1 cellular context compared by ENCODE assay signal in the genomic region with DNA sequence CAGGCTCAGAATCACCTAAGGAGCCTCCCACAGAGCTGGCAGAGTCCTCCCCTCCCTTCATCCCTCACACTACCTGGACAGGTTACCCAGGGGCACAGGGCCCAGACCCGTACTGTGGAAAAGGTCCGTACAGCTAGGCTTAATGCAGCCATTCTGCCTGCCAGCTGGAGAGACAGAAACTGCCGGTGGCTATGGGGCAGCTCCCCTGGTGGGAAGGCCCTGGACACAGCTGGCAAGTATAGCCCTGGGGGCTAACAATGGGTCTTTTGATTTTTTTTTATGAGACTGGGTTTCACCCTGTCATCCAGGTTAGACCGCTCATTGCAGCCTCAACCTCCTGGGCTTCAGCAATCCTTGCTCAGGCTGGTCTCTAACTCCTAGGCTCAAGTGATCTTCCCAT.
TF ChIP-seq lines count a peak whose summit lies in the region.

No MANE protein-coding gene starts in this region.

TF ChIP-seq in GM23338, 12 proteins besides CTCF, POLR2A, EP300 and RAD21:
- TF ChIP-seq, protein P1, sequence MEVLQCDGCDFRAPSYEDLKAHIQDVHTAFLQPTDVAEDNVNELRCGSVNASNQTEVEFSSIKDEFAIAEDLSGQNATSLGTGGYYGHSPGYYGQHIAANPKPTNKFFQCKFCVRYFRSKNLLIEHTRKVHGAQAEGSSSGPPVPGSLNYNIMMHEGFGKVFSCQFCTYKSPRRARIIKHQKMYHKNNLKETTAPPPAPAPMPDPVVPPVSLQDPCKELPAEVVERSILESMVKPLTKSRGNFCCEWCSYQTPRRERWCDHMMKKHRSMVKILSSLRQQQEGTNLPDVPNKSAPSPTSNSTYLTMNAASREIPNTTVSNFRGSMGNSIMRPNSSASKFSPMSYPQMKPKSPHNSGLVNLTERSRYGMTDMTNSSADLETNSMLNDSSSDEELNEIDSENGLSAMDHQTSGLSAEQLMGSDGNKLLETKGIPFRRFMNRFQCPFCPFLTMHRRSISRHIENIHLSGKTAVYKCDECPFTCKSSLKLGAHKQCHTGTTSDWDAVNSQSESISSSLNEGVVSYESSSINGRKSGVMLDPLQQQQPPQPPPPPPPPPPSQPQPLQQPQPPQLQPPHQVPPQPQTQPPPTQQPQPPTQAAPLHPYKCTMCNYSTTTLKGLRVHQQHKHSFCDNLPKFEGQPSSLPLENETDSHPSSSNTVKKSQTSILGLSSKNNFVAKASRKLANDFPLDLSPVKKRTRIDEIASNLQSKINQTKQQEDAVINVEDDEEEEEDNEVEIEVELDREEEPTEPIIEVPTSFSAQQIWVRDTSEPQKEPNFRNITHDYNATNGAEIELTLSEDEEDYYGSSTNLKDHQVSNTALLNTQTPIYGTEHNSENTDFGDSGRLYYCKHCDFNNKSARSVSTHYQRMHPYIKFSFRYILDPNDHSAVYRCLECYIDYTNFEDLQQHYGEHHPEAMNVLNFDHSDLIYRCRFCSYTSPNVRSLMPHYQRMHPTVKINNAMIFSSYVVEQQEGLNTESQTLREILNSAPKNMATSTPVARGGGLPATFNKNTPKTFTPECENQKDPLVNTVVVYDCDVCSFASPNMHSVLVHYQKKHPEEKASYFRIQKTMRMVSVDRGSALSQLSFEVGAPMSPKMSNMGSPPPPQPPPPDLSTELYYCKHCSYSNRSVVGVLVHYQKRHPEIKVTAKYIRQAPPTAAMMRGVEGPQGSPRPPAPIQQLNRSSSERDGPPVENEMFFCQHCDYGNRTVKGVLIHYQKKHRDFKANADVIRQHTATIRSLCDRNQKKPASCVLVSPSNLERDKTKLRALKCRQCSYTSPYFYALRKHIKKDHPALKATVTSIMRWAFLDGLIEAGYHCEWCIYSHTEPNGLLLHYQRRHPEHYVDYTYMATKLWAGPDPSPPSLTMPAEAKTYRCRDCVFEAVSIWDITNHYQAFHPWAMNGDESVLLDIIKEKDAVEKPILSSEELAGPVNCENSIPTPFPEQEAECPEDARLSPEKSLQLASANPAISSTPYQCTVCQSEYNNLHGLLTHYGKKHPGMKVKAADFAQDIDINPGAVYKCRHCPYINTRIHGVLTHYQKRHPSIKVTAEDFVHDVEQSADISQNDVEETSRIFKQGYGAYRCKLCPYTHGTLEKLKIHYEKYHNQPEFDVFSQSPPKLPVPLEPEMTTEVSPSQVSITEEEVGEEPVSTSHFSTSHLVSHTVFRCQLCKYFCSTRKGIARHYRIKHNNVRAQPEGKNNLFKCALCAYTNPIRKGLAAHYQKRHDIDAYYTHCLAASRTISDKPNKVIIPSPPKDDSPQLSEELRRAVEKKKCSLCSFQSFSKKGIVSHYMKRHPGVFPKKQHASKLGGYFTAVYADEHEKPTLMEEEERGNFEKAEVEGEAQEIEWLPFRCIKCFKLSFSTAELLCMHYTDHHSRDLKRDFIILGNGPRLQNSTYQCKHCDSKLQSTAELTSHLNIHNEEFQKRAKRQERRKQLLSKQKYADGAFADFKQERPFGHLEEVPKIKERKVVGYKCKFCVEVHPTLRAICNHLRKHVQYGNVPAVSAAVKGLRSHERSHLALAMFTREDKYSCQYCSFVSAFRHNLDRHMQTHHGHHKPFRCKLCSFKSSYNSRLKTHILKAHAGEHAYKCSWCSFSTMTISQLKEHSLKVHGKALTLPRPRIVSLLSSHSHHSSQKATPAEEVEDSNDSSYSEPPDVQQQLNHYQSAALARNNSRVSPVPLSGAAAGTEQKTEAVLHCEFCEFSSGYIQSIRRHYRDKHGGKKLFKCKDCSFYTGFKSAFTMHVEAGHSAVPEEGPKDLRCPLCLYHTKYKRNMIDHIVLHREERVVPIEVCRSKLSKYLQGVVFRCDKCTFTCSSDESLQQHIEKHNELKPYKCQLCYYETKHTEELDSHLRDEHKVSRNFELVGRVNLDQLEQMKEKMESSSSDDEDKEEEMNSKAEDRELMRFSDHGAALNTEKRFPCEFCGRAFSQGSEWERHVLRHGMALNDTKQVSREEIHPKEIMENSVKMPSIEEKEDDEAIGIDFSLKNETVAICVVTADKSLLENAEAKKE (CRISPR knock-in tag; IDR thresholded peaks at IDR 0.05), result no peak
- TF ChIP-seq STAT1 (IDR thresholded peaks at IDR 0.05; ENCODE audit: unreplicated experiment) (no peak), POLR2AphosphoS5 (IDR thresholded peaks at IDR 0.05; ENCODE audit: low read depth) (no peak), ZNF331 (CRISPR knock-in tag; IDR thresholded peaks at IDR 0.05; ENCODE audit: low read depth) (no peak), JUNB (IDR thresholded peaks at IDR 0.05; ENCODE audit: unreplicated experiment) (no peak), ZNF114 (CRISPR knock-in tag; IDR thresholded peaks at IDR 0.05) (no peak), CREB1 (CRISPR knock-in tag; IDR thresholded peaks at IDR 0.05; ENCODE audit: low read depth) (no peak), EZH2 (IDR thresholded peaks at IDR 0.05; ENCODE audit: low read depth, unreplicated experiment) (no peak), EZH2phosphoT487 (IDR thresholded peaks at IDR 0.05; ENCODE audit: unreplicated experiment) (no peak), NANOG (IDR thresholded peaks at IDR 0.05; ENCODE audit: borderline replicate concordance) (no peak)
- TF ChIP-seq, protein P2, sequence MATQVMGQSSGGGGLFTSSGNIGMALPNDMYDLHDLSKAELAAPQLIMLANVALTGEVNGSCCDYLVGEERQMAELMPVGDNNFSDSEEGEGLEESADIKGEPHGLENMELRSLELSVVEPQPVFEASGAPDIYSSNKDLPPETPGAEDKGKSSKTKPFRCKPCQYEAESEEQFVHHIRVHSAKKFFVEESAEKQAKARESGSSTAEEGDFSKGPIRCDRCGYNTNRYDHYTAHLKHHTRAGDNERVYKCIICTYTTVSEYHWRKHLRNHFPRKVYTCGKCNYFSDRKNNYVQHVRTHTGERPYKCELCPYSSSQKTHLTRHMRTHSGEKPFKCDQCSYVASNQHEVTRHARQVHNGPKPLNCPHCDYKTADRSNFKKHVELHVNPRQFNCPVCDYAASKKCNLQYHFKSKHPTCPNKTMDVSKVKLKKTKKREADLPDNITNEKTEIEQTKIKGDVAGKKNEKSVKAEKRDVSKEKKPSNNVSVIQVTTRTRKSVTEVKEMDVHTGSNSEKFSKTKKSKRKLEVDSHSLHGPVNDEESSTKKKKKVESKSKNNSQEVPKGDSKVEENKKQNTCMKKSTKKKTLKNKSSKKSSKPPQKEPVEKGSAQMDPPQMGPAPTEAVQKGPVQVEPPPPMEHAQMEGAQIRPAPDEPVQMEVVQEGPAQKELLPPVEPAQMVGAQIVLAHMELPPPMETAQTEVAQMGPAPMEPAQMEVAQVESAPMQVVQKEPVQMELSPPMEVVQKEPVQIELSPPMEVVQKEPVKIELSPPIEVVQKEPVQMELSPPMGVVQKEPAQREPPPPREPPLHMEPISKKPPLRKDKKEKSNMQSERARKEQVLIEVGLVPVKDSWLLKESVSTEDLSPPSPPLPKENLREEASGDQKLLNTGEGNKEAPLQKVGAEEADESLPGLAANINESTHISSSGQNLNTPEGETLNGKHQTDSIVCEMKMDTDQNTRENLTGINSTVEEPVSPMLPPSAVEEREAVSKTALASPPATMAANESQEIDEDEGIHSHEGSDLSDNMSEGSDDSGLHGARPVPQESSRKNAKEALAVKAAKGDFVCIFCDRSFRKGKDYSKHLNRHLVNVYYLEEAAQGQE (IDR thresholded peaks at IDR 0.05; ENCODE audit: unreplicated experiment), result no peak
- TF ChIP-seq, protein P3, sequence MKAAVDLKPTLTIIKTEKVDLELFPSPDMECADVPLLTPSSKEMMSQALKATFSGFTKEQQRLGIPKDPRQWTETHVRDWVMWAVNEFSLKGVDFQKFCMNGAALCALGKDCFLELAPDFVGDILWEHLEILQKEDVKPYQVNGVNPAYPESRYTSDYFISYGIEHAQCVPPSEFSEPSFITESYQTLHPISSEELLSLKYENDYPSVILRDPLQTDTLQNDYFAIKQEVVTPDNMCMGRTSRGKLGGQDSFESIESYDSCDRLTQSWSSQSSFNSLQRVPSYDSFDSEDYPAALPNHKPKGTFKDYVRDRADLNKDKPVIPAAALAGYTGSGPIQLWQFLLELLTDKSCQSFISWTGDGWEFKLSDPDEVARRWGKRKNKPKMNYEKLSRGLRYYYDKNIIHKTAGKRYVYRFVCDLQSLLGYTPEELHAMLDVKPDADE (IDR thresholded peaks at IDR 0.05), result no peak
TF ChIP-seq in GM23338: peak in this region for 0.
